ENCODE assay signal across 23 cellular contexts in the genomic region with DNA sequence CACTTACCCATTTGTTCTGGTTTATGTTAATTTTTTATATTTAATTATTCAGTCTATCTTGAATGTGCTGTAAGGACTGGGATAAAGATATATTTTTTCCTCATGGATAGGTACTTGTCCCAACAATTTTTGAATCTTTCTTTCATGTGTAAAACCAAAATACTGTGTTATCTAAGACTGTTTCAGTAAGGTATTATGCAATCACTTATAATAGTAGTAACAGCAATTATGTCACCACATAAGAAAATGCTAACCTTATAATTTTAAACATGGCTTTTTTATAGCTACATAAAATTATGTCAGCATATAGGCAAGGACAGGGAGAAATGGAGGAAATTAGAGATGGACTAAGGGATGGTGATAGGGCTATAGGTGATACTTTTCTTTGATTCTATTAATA.
"Had no signal": no experiment of that assay in that cellular context is flagged by ENCODE, and none has a peak within 500 bp of the region (broad histone marks: within the 10 kb centered on the region; RNA-seq: fewer than 3 reads in every experiment).

No MANE protein-coding gene starts in this region.

- H3K27ac ChIP-seq: suprapubic skin, WERI-Rb-1 had no signal

- H3K9me3 Mint-ChIP-seq: activated CD4-positive, alpha-beta memory T cell treated with anti-CD3 and anti-CD28 coated beads for 36 hours; activated CD4-positive, alpha-beta T cell treated with anti-CD3 and anti-CD28 coated beads, Interleukin-2, amount 10 ng/mL, durations not matched to agents 24 days and 14 days had no signal

- H3K36me3 Mint-ChIP-seq: activated CD4-positive, alpha-beta memory T cell treated with anti-CD3 and anti-CD28 coated beads for 36 hours; activated naive CD8-positive, alpha-beta T cell; stimulated activated naive B cell treated with anti-CD40 and anti-IgM and Interleukin-4, amounts not matched to agents 10 μg/mL and 1 μg/mL and 100 μg/mL, for 72 hours had no signal

- H3K27ac Mint-ChIP-seq: activated CD4-positive, alpha-beta memory T cell treated with anti-CD3 and anti-CD28 coated beads for 36 hours; activated CD4-positive, alpha-beta T cell treated with anti-CD3 and anti-CD28 coated beads, Interleukin-2, amount 10 ng/mL, durations not matched to agents 24 days and 14 days; activated naive CD8-positive, alpha-beta T cell; stimulated activated naive B cell treated with anti-CD40 and anti-IgM and Interleukin-4, amounts not matched to agents 10 μg/mL and 1 μg/mL and 100 μg/mL, for 72 hours; T-helper 17 cell had no signal

- H3K27me3 Mint-ChIP-seq: activated naive CD8-positive, alpha-beta T cell had no signal

- H3K4me3 ChIP-seq: mucosa of descending colon, right atrium auricular region, stomach, suprapubic skin, tibial nerve had no signal

- ATAC-seq: esophagus mucosa; left ventricle myocardium superior; mucosa of descending colon; stimulated activated naive B cell treated with anti-CD40 and anti-IgM and Interleukin-4, amounts not matched to agents 10 μg/mL and 1 μg/mL and 100 μg/mL, for 72 hours; T-helper 17 cell had no signal

- H3K4me3 Mint-ChIP-seq: activated CD4-positive, alpha-beta memory T cell treated with anti-CD3 and anti-CD28 coated beads for 36 hours; activated CD4-positive, alpha-beta T cell treated with anti-CD3 and anti-CD28 coated beads, Interleukin-2, amount 10 ng/mL, durations not matched to agents 24 days and 14 days; activated naive CD8-positive, alpha-beta T cell; stimulated activated naive B cell treated with anti-CD40 and anti-IgM and Interleukin-4, amounts not matched to agents 10 μg/mL and 1 μg/mL and 100 μg/mL, for 72 hours; T-helper 17 cell had no signal

- DNase-seq: activated CD4-positive, alpha-beta memory T cell treated with anti-CD3 and anti-CD28 coated beads for 36 hours; activated CD4-positive, alpha-beta T cell treated with anti-CD3 and anti-CD28 coated beads, Interleukin-2, amount 10 ng/mL, durations not matched to agents 24 days and 14 days; activated CD4-positive, CD25-positive, alpha-beta regulatory T cell treated with anti-CD3 and anti-CD28 coated beads, Interleukin-2, amount 50 U/mL, for 72 hours; activated CD8-positive, alpha-beta memory T cell treated with anti-CD3 and anti-CD28 coated beads, Interleukin-2, amount 50 U/mL, for 4 hours; activated T-cell treated with anti-CD3 and anti-CD28 coated beads, Interleukin-2, amount 50 U/mL, for 1 hour; caudate nucleus; cortex of kidney; foreskin melanocyte; islet precursor cell; left ventricle myocardium superior; mucosa of descending colon; stimulated activated CD4-positive, alpha-beta T cell treated with anti-CD3 and anti-CD28 coated beads, Interleukin-15, amount 100 ng/mL, for 24 hours; stimulated activated CD4-positive, alpha-beta T cell treated with anti-CD3 and anti-CD28 coated beads, Interleukin-2, amount 100 ng/mL, for 24 hours; stimulated activated naive B cell treated with anti-CD40 and anti-IgM and Interleukin-4, amounts not matched to agents 10 μg/mL and 1 μg/mL and 100 μg/mL, for 72 hours; stomach; T-helper 17 cell; T1000; WERI-Rb-1 had no signal

- H3K9me3 ChIP-seq: mucosa of descending colon, right atrium auricular region, stomach, suprapubic skin, tibial nerve had no signal

- H3K36me3 ChIP-seq: right atrium auricular region, stomach, suprapubic skin, tibial nerve, WERI-Rb-1 had no signal

- H3K27me3 ChIP-seq: right atrium auricular region, stomach, suprapubic skin, tibial nerve had no signal
